8 cellular contexts compared by ENCODE assay signal in the genomic region with DNA sequence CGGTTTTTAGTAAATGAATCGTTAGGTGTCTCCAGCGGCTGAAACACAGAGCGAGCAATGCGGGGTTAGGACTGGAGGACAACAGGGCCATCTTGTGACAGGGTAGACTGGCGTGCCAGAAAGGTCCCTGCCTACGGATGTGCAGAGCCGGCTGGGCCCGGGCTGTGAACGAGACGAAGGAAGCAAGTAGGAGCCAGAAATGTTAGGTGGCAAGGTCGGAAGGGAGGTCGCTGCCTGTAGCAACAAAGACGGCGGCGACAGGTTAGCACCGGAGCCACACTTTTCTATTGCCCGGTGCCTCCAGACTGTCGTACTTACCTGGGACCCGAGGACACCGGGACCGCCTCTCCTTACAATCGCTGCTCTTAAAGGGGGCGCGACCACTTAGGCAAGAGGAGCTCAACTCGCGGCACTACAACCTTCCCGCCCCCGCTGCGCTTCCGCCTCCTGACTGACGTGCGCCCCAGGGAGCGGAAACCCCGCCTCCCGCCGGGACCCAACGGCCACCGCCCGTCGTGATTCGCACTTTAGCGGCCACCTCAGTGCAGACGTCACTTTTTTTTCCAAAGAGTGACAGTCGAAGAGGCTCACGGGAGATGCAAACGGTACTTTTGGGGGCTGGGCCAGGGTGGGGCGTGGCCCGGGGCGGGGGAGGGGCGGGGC. TPM values are rescaled to one million over a fixed set of nuclear protein-coding genes. Genes with fewer than 3 reads are reported as not detected.
DNase-seq lines count a peak whose midpoint lies in the region; ATAC-seq and TF ChIP-seq lines count a peak whose summit lies in the region.

A gene with protein sequence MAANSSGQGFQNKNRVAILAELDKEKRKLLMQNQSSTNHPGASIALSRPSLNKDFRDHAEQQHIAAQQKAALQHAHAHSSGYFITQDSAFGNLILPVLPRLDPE (minus strand): TSS at position 449 of the 663 bp plus-strand sequence. CDS start 1,632 bp downstream, outside the sequence.

- H3K9me3 ChIP-seq in HUES48 (ENCODE audit: control insufficient read depth, insufficient read depth, low read length) (no peaks in the 10 kb centered on the region), NT2/D1 (ENCODE audit: insufficient read depth, low read length) (0 out of 2 replicates have a peak, but pooled peaks cover 4% of the 10 kb centered on the region)

- TF ChIP-seq CTCF in endothelial cell (IDR thresholded peaks at IDR 0.05; ENCODE audit: unreplicated experiment), result no peak

- H3K27me3 Mint-ChIP-seq in endothelial cell (ENCODE audit: unreplicated experiment), result peaks cover 5% of the 10 kb centered on the region

- H3K27ac Mint-ChIP-seq in endothelial cell (ENCODE audit: unreplicated experiment), result peak within 1 kb of the TSS; percentile 98

- H3K4me3 Mint-ChIP-seq in endothelial cell (ENCODE audit: unreplicated experiment), result peak within 1 kb of the TSS; percentile 98

- H3K4me1 ChIP-seq in HUES48 (ENCODE audit: control insufficient read depth, insufficient read depth, low read length) (no peaks in the 10 kb centered on the region), NT2/D1 (ENCODE audit: insufficient read depth, insufficient read length) (no peaks in the 10 kb centered on the region)

- H3K4me3 ChIP-seq in HUES48 (ENCODE audit: low read depth, low read length) (peak within 1 kb of the TSS; percentile 95), NT2/D1 (ENCODE audit: insufficient read length, low read depth) (peak within 1 kb of the TSS; percentile 92)

- DNase-seq in D341Med (ENCODE audit: low spot score), result peak; percentile 97
- peak; percentile 97 for DNase-seq in NT2/D1 (ENCODE audit: low read depth, low spot score)
- peak; percentile 93 for DNase-seq in activated CD8-positive, alpha-beta memory T cell treated with anti-CD3 and anti-CD28 coated beads, Interleukin-2, amount 50 U/mL, for 1 hour (ENCODE audit: extremely low read depth)
- peak; percentile 96 for DNase-seq in endothelial cell (ENCODE audit: low spot score)
- DNase-seq in midbrain (lab: John Stamatoyannopoulos, UW), result peak; percentile 97
- peak; percentile 95 for DNase-seq in stimulated activated CD8-positive, alpha-beta memory T cell treated with anti-CD3 and anti-CD28 coated beads, Interleukin-2, amount 100 ng/mL, for 1 hour (ENCODE audit: low read depth in 2 of 2)

- H3K27ac ChIP-seq in HUES48 (ENCODE audit: low read depth, low read length), result peak within 1 kb of the TSS; percentile 87

- H3K27me3 ChIP-seq in HUES48 (ENCODE audit: control insufficient read depth, insufficient read depth, low read length) (no peaks in the 10 kb centered on the region), NT2/D1 (ENCODE audit: insufficient read depth, insufficient read length) (no peaks in the 10 kb centered on the region)

- H3K36me3 Mint-ChIP-seq in endothelial cell (ENCODE audit: low read depth, unreplicated experiment), result no peaks in the 10 kb centered on the region

- H3K9me3 Mint-ChIP-seq in endothelial cell (ENCODE audit: unreplicated experiment), result no peaks in the 10 kb centered on the region

- peak; percentile 92 for ATAC-seq in GM21390 (IDR thresholded peaks at IDR 0.05; ENCODE audit: unreplicated experiment)

- H3K36me3 ChIP-seq in HUES48 (ENCODE audit: control insufficient read depth, insufficient read depth, low read length), result peaks cover 13% of the 10 kb centered on the region
- H3K36me3 ChIP-seq in NT2/D1 (ENCODE audit: insufficient read depth, insufficient read length, low read length), result peaks cover 3% of the 10 kb centered on the region

- H3K9ac ChIP-seq in HUES48 (ENCODE audit: low read depth, low read length) (peak within 1 kb of the TSS; percentile 81), NT2/D1 (ENCODE audit: insufficient read length, low read depth) (peak within 1 kb of the TSS; percentile 91)

- peaks cover 3% of the 10 kb centered on the region for H3K4me1 Mint-ChIP-seq in endothelial cell (ENCODE audit: unreplicated experiment)

RNA-seq across cellular contexts. Expression of the gene that starts here (rescaled TPM):
- 20.8 TPM for total RNA-seq in endothelial cell (ENCODE audit: unreplicated experiment)

Comparison
In these comparisons a context has a peak if more than half of its experiments do, and no peak if none do; other contexts are left out.
1. Peak in every context shown above with its lines: DNase-seq, ATAC-seq, H3K4me3 ChIP-seq and H3K27ac ChIP-seq.